Comparison of ENCODE assay signal across 20 cellular contexts in the genomic region with DNA sequence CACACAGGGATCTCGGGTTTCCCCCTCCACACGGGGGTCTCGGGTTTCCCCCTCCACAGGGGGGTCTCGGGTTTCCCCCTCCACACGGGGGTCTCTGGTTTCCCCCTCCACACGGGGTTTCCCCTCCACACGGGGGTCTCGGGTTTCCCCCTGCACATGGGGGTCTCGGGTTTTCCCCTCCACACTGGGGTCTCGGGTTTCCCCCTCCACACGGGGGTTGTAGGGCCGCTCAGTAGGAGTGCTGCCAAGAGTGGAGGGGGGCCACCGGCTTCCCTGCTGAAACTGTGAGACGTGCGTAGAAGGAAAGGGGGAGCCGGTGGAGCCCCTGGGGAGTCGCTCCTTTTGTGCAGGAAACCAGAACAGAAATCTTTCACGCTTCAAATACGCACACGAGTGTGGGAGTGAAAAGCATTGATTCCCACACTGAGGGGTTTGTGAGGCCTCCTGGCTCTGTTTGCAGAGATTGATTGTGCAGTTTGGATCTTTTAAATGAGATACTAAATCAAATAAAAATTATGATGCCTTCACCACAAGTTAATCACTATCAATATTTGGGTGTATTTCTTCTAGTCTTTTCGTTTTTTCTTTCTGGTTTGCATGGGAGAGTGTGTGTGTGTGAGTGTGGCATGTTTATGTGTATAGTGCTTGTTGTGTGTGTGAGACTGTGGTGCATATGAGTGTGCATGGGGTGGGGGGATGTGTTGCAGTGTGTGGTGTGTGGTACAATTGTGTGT. TPM values are rescaled to one million over a fixed set of nuclear protein-coding genes. Genes with fewer than 3 reads are reported as not detected.
A peak's percentile ranks its signal among the peaks of the same experiment; 100 is the strongest.
DNase-seq lines count a peak whose midpoint lies in the region; ATAC-seq and TF ChIP-seq lines count a peak whose summit lies in the region.
"Had no signal": no experiment of that assay in that cellular context is flagged by ENCODE, and none has a peak within 500 bp of the region (broad histone marks: within the 10 kb centered on the region; RNA-seq: fewer than 3 reads in every experiment).

No MANE protein-coding gene starts in this region.

- H3K9me3 ChIP-seq in DOHH2 (ENCODE audit: control insufficient read depth, insufficient read depth, low read length) = no peaks in the 10 kb centered on the region
- H3K9me3 ChIP-seq in NT2/D1 (ENCODE audit: insufficient read depth, low read length) = no peaks in the 10 kb centered on the region
- H3K9me3 ChIP-seq in BE2C = no peaks in the 10 kb centered on the region
- H3K9me3 ChIP-seq: thoracic aorta had no signal

- H3K27ac ChIP-seq in DOHH2 (ENCODE audit: low read depth, low read length) = no peak overlapping the region
- H3K27ac ChIP-seq: epithelial cell of prostate, thoracic aorta had no signal

- TF ChIP-seq CTCF in DOHH2 (IDR thresholded peaks at IDR 0.05; ENCODE audit: low read depth, low read length, poor library complexity, severe bottlenecking) = no peak
- TF ChIP-seq CTCF in nephron progenitor cell (IDR thresholded peaks at IDR 0.05) = no peak
- no peak for TF ChIP-seq CTCF in BE2C (IDR thresholded peaks at IDR 0.05; ENCODE audit: low read depth, low read length)

- H3K79me2 ChIP-seq in DOHH2 (ENCODE audit: control insufficient read depth, low read length) = peaks cover 6% of the 10 kb centered on the region

- peak; percentile 53 for ATAC-seq in GM21619 (IDR thresholded peaks at IDR 0.05; ENCODE audit: unreplicated experiment)
- ATAC-seq in activated T-helper 17 cell treated with anti-CD3 and anti-CD28 coated beads, Interleukin-2, amount 50 U/mL, for 72 hours (replicated peaks) = no peak
- ATAC-seq: sciatic nerve had no signal

- no peaks in the 10 kb centered on the region for H3F3A ChIP-seq in DOHH2 (ENCODE audit: control insufficient read depth, insufficient read depth)

- peak overlapping the region; percentile 55 for H3K4me2 ChIP-seq in DOHH2 (ENCODE audit: low read length)

- H4K20me1 ChIP-seq in DOHH2 (ENCODE audit: control insufficient read depth, insufficient read depth, low read depth, low read length) = peaks cover 14% of the 10 kb centered on the region; the same call in 1 of the 2 replicates

- H3K4me3 ChIP-seq in DOHH2 (ENCODE audit: low read length) (peak overlapping the region; percentile 35; the same call in 1 of the 2 replicates), NT2/D1 (ENCODE audit: insufficient read length, low read depth) (no peak overlapping the region), BE2C (ENCODE audit: low read depth, low read length) (no peak overlapping the region)
- H3K4me3 ChIP-seq: lung, thoracic aorta had no signal

- H3K4me1 Mint-ChIP-seq in nephron progenitor cell = peaks cover 37% of the 10 kb centered on the region
- H3K4me1 Mint-ChIP-seq in activated T-helper 17 cell treated with anti-CD3 and anti-CD28 coated beads, Interleukin-2, amount 50 U/mL, for 72 hours = no peaks in the 10 kb centered on the region

- H3K4me1 ChIP-seq in DOHH2 (ENCODE audit: control insufficient read depth, low read length) = peaks cover 28% of the 10 kb centered on the region
- peaks cover 12% of the 10 kb centered on the region for H3K4me1 ChIP-seq in NT2/D1 (ENCODE audit: insufficient read depth, insufficient read length)
- H3K4me1 ChIP-seq in BE2C = no peaks in the 10 kb centered on the region

- H3K4me3 Mint-ChIP-seq in nephron progenitor cell = no peak overlapping the region
- H3K4me3 Mint-ChIP-seq in activated T-helper 17 cell treated with anti-CD3 and anti-CD28 coated beads, Interleukin-2, amount 50 U/mL, for 72 hours = no peak overlapping the region
- H3K4me3 Mint-ChIP-seq: CD4-positive, alpha-beta memory T cell had no signal

- peak overlapping the region; percentile 8 for H3K9ac ChIP-seq in NT2/D1 (ENCODE audit: insufficient read length, low read depth)

- peaks cover 8% of the 10 kb centered on the region for H3K36me3 ChIP-seq in DOHH2 (ENCODE audit: control insufficient read depth, low read length)
- H3K36me3 ChIP-seq in NT2/D1 (ENCODE audit: insufficient read depth, insufficient read length, low read length) = no peaks in the 10 kb centered on the region
- H3K36me3 ChIP-seq in BE2C = no peaks in the 10 kb centered on the region; the same call in 1 of the 2 replicates

- no peaks in the 10 kb centered on the region for H3K27me3 ChIP-seq in DOHH2 (ENCODE audit: control insufficient read depth, low read length)
- H3K27me3 ChIP-seq in NT2/D1 (ENCODE audit: insufficient read depth, insufficient read length) = no peaks in the 10 kb centered on the region
- H3K27me3 ChIP-seq in BE2C = no peaks in the 10 kb centered on the region

- no peak overlapping the region for H3K27ac Mint-ChIP-seq in nephron progenitor cell
- no peak overlapping the region for H3K27ac Mint-ChIP-seq in activated T-helper 17 cell treated with anti-CD3 and anti-CD28 coated beads, Interleukin-2, amount 50 U/mL, for 72 hours

- peaks cover 10% of the 10 kb centered on the region for H3K9me3 Mint-ChIP-seq in nephron progenitor cell
- H3K9me3 Mint-ChIP-seq in activated T-helper 17 cell treated with anti-CD3 and anti-CD28 coated beads, Interleukin-2, amount 50 U/mL, for 72 hours = no peaks in the 10 kb centered on the region
- H3K9me3 Mint-ChIP-seq: CD4-positive, alpha-beta memory T cell had no signal

- no peaks in the 10 kb centered on the region for H3K27me3 Mint-ChIP-seq in nephron progenitor cell (ENCODE audit: low read depth, poor library complexity)
- H3K27me3 Mint-ChIP-seq in activated T-helper 17 cell treated with anti-CD3 and anti-CD28 coated beads, Interleukin-2, amount 50 U/mL, for 72 hours = no peaks in the 10 kb centered on the region
- H3K27me3 Mint-ChIP-seq: CD4-positive, alpha-beta memory T cell had no signal

- H3K36me3 Mint-ChIP-seq in nephron progenitor cell (ENCODE audit: low read depth) = peaks cover 19% of the 10 kb centered on the region
- peaks cover 26% of the 10 kb centered on the region for H3K36me3 Mint-ChIP-seq in activated T-helper 17 cell treated with anti-CD3 and anti-CD28 coated beads, Interleukin-2, amount 50 U/mL, for 72 hours (ENCODE audit: low read depth)

- DNase-seq in NT2/D1 (ENCODE audit: low read depth, low spot score) = no peak
- DNase-seq in nephron progenitor cell = peak; percentile 65
- no peak for DNase-seq in BE2C
- DNase-seq in foreskin melanocyte = no peak
- DNase-seq in epidermal melanocyte (ENCODE audit: insufficient read length, low spot score) = no peak
- DNase-seq: CD4-positive, alpha-beta memory T cell; DMS53; hypothalamus; NCI-H1105; NCI-H2081; NCI-H524; stimulated activated naive CD4-positive, alpha-beta T cell; T-helper 9 cell had no signal

- H3K9me2 ChIP-seq in DOHH2 (replicated peaks; ENCODE audit: control insufficient read depth, low read length) = no peaks in the 10 kb centered on the region

RNA-seq across cellular contexts. Expression of a gene that starts 54.3 kb away (rescaled TPM):
- polyA plus RNA-seq in BE2C (2012; ENCODE audit: insufficient read depth, insufficient read length, low read depth) = 36.9 TPM
- 10 to 100 TPM; 48.5 to 72.8 TPM for total RNA-seq in activated T-helper 17 cell treated with anti-CD3 and anti-CD28 coated beads, Interleukin-2, amount 50 U/mL, for 72 hours
